8 cellular contexts compared by ENCODE assay signal in genomic region chr11:66546368-66546965, GRCh38. TPM values are rescaled to one million over a fixed set of nuclear protein-coding genes. Genes with fewer than 3 reads are reported as not detected.
DNase-seq lines count a peak whose midpoint lies in the region; ATAC-seq, FAIRE-seq and TF ChIP-seq lines count a peak whose summit lies in the region.

Gene ACTN3, plus strand, starts transcription at chr11:66546903. Its CDS starts 35 bp downstream, at chr11:66546938.

- peaks cover 5% of the 10 kb centered on the region; the same call in 1 of the 2 replicates for H3K79me1 ChIP-seq in H1 (ENCODE audit: low read depth, low read length)

- WGBS in H1 (ENCODE audit: extremely low coverage in 1 of 2, insufficient coverage in 1 of 2, insufficient read length in 1 of 2, insufficient replicate concordance in 2 of 2, low coverage in 1 of 2, low lambda C conversion rate in 2 of 2, missing lambda C conversion rate in 1 of 2), 2 experiments = 4% methylated on average over 25 of the region's 37 CpGs; no CpG with 5 or more reads in 1 of the 2 experiments

- H3K9me2 ChIP-seq in OCI-LY1 (ENCODE audit: low read depth, low read length) = no peaks in the 10 kb centered on the region

- peak within 1 kb of the TSS; percentile 82 for H2AFZ ChIP-seq in OCI-LY1 (ENCODE audit: low read length)
- H2AFZ ChIP-seq in H1 (ENCODE audit: low read length) = no peak within 1 kb of the TSS; the same call in 1 of the 2 replicates

- no peak for TF ChIP-seq CTCF in OCI-LY1 (IDR thresholded peaks at IDR 0.05; ENCODE audit: low read length)
- TF ChIP-seq CTCF in H1 (IDR thresholded peaks at IDR 0.05; ENCODE audit: control extremely low read depth in 1 of 3, insufficient read depth in 1 of 3, low read depth in 1 of 3, low read length in 3 of 3) = no peak

- DNase-seq in H1 (ENCODE audit: low read depth in 1 of 2, low spot score in 2 of 2) (peak; percentile 59 to 84), UCSD-AML1 (lab: John Stamatoyannopoulos, UW; ENCODE audit: unreplicated experiment) (no peak)
- DNase-seq in stimulated activated CD8-positive, alpha-beta memory T cell treated with anti-CD3 and anti-CD28 coated beads, Interleukin-4, amount 100 ng/mL, for 48 hours = no peak

- H3K18ac ChIP-seq in H1 (ENCODE audit: extremely low read depth, low read length) = peak within 1 kb of the TSS; percentile 60

- no peak within 1 kb of the TSS for H2BK20ac ChIP-seq in H1 (ENCODE audit: low read length)

- no peak within 1 kb of the TSS for H3K14ac ChIP-seq in H1 (ENCODE audit: insufficient read length)

- no peaks in the 10 kb centered on the region for H3F3A ChIP-seq in OCI-LY1 (ENCODE audit: insufficient read depth, low read length)

- 0 out of 2 replicates have a peak, but pooled peaks cover 3% of the 10 kb centered on the region for H3K27me3 ChIP-seq in OCI-LY1 (ENCODE audit: insufficient read depth, low read length)
- no peaks in the 10 kb centered on the region for H3K27me3 ChIP-seq in H1 (replicated peaks in 1 of 4; ENCODE audit: control insufficient read depth in 3 of 4, extremely low read depth in 1 of 4, insufficient read depth in 3 of 4, low read length in 3 of 4)
- no peaks in the 10 kb centered on the region for H3K27me3 ChIP-seq in muscle layer of duodenum (ENCODE audit: low read depth, low read length)

- H3K23ac ChIP-seq in H1 (ENCODE audit: insufficient read length) = no peak within 1 kb of the TSS

- no peaks in the 10 kb centered on the region for H3K79me2 ChIP-seq in OCI-LY1 (ENCODE audit: insufficient read depth, low read length)
- H3K79me2 ChIP-seq in H1 (ENCODE audit: control insufficient read depth in 1 of 2, insufficient read depth in 2 of 2, low read length in 2 of 2) = no peaks in the 10 kb centered on the region; a peak in 1 of 4 replicates

- TF ChIP-seq POLR2A in H1 (IDR thresholded peaks at IDR 0.05; ENCODE audit: control extremely low read depth in 1 of 2, low read depth in 2 of 2, low read length in 2 of 2) = no peak

- H3K9me3 ChIP-seq in ES-I3 (ENCODE audit: control insufficient read depth, insufficient read depth, low read length) = no peaks in the 10 kb centered on the region
- H3K9me3 ChIP-seq in OCI-LY1 (ENCODE audit: low read length) = no peaks in the 10 kb centered on the region
- H3K9me3 ChIP-seq in H1 (ENCODE audit: insufficient read depth in 2 of 2, low read depth in 1 of 2, low read length in 1 of 2) = no peaks in the 10 kb centered on the region
- no peaks in the 10 kb centered on the region for H3K9me3 ChIP-seq in muscle layer of duodenum (ENCODE audit: control insufficient read depth in 1 of 2, low read length in 2 of 2)

- H3K4ac ChIP-seq in H1 (replicated peaks; ENCODE audit: insufficient read length, low read depth, low read length) = peak within 1 kb of the TSS; percentile 82

- H3K56ac ChIP-seq in H1 (replicated peaks; ENCODE audit: insufficient read length, low read depth, low read length) = peak within 1 kb of the TSS; percentile 21

- peak within 1 kb of the TSS; percentile 38 for H4K91ac ChIP-seq in H1 (replicated peaks; ENCODE audit: insufficient read length, low read length)

- H2AK5ac ChIP-seq in H1 (ENCODE audit: low read depth, low read length) = no peak within 1 kb of the TSS; the same call in 1 of the 2 replicates

- peak within 1 kb of the TSS; percentile 67 for H4K5ac ChIP-seq in H1 (ENCODE audit: insufficient read length, low read depth, low read length)

- no peak within 1 kb of the TSS for H2BK120ac ChIP-seq in H1 (replicated peaks; ENCODE audit: low read depth, low read length)

- 0 out of 2 replicates have a peak within 1 kb of the TSS, but pooled peaks have one; percentile 46 for H2BK15ac ChIP-seq in H1 (ENCODE audit: low read length)

- peak within 1 kb of the TSS; percentile 91 for H3K4me2 ChIP-seq in OCI-LY1 (ENCODE audit: low read length)
- H3K4me2 ChIP-seq in H1 (ENCODE audit: insufficient read depth in 1 of 2, low read depth in 2 of 2, low read length in 2 of 2) = peak within 1 kb of the TSS; percentile 50 to 72

- peak within 1 kb of the TSS; percentile 89 for H3K4me3 ChIP-seq in OCI-LY1 (ENCODE audit: low read depth, low read length, poor library complexity, severe bottlenecking)
- H3K4me3 ChIP-seq in H1 (ENCODE audit: extremely low read depth in 1 of 4, insufficient read depth in 2 of 4, low read depth in 3 of 4, low read length in 4 of 4) = peak within 1 kb of the TSS; percentile 71 to 84 (median 79)
- peak within 1 kb of the TSS; percentile 79 to 85 for H3K4me3 ChIP-seq in muscle layer of duodenum (ENCODE audit: low read depth in 1 of 2, low read length in 2 of 2)

- H2BK5ac ChIP-seq in H1 (ENCODE audit: low read depth, low read length) = peak within 1 kb of the TSS; percentile 24; the same call in 1 of the 2 replicates

- H3K27ac ChIP-seq in OCI-LY1 (ENCODE audit: low read depth, low read length, poor library complexity, severe bottlenecking) (no peak within 1 kb of the TSS), H1 (ENCODE audit: low read depth, low read length) (no peak within 1 kb of the TSS), muscle layer of duodenum (ENCODE audit: low read length) (peak within 1 kb of the TSS; percentile 14)

- H4K20me1 ChIP-seq in OCI-LY1 (ENCODE audit: insufficient read depth, low read length) (no peaks in the 10 kb centered on the region), H1 (replicated peaks in 1 of 2; ENCODE audit: control insufficient read depth in 1 of 2, insufficient read depth in 2 of 2, low read length in 2 of 2) (peaks cover 0 to 2% of the 10 kb centered on the region in 2 experiments)

- no peak for FAIRE-seq in H1 (lab: Jason Lieb, UNC)

- ATAC-seq in HG03095 (IDR thresholded peaks at IDR 0.05; ENCODE audit: unreplicated experiment) (no peak), HG02870 (IDR thresholded peaks at IDR 0.05; ENCODE audit: unreplicated experiment) (no peak)

- H4K8ac ChIP-seq in H1 (ENCODE audit: extremely low read depth, insufficient read depth, low read length) = peak within 1 kb of the TSS; percentile 90

- no peak for TF ChIP-seq EP300 in H1 (IDR thresholded peaks at IDR 0.05; ENCODE audit: borderline replicate concordance in 1 of 2, low read depth in 2 of 2, low read length in 2 of 2)

- H3K9ac ChIP-seq in ES-I3 (ENCODE audit: low read depth, low read length) (peak within 1 kb of the TSS; percentile 86), OCI-LY1 (ENCODE audit: low read length) (peak within 1 kb of the TSS; percentile 79), H1 (replicated peaks in 1 of 4; ENCODE audit: extremely low read depth in 1 of 4, low read depth in 3 of 4, low read length in 3 of 4) (peak within 1 kb of the TSS; percentile 63 to 89 (median 74); a peak in 5 of 7 replicates)

- H3K36me3 ChIP-seq in ES-I3 (ENCODE audit: insufficient read depth, low read length) (no peaks in the 10 kb centered on the region), OCI-LY1 (ENCODE audit: insufficient read depth, low read length) (peaks cover 2% of the 10 kb centered on the region; the same call in 1 of the 2 replicates), H1 (ENCODE audit: control insufficient read depth in 2 of 4, insufficient read depth in 4 of 4, low read length in 3 of 4) (0 out of 8 replicates have a peak, but pooled peaks cover 0 to 2% (median 0%) of the 10 kb centered on the region in 4 experiments), muscle layer of duodenum (ENCODE audit: control insufficient read depth in 1 of 2, insufficient read depth in 2 of 2, low read length in 2 of 2) (peaks cover 0 to 20% of the 10 kb centered on the region in 2 donors)

- no peak for TF ChIP-seq RAD21 in H1 (IDR thresholded peaks at IDR 0.05 in 1 of 2, conservative IDR thresholded peaks at IDR 0.05 in 1 of 2; ENCODE audit: low read depth in 2 of 2, low read length in 2 of 2)

- POLR2A ChIA-PET in H1 (lab: Charles Lee; ENCODE audit: partially characterized antibody) = interaction anchor here (0.8 to 7.9 kb wide), 21 partner anchors 10 to 298 kb away, joined by 3 to 54 read pairs (median 7); partner anchors contain the start of genes BBS1, CTSF, DPP3 and NPAS4

- H2BK12ac ChIP-seq in H1 (ENCODE audit: low read depth, low read length) = no peak within 1 kb of the TSS

- peaks cover 3% of the 10 kb centered on the region; the same call in 1 of the 2 replicates for H3K23me2 ChIP-seq in H1 (ENCODE audit: low read depth, low read length)

- H3K4me1 ChIP-seq in ES-I3 (ENCODE audit: insufficient read depth, low read length) (peaks cover 29% of the 10 kb centered on the region), OCI-LY1 (ENCODE audit: insufficient read depth, low read length, severe bottlenecking) (peaks cover 33% of the 10 kb centered on the region), H1 (replicated peaks in 1 of 4; ENCODE audit: control insufficient read depth in 3 of 4, insufficient read depth in 4 of 4, low read length in 3 of 4) (peaks cover 0 to 17% (median 11%) of the 10 kb centered on the region in 4 experiments; a peak in 6 of 7 replicates), muscle layer of duodenum (ENCODE audit: control insufficient read depth in 1 of 2, insufficient read depth in 2 of 2, low read length in 2 of 2) (peaks cover 5 to 29% of the 10 kb centered on the region in 2 donors)

- CTCF ChIA-PET in H1 (lab: Charles Lee; ENCODE audit: partially characterized antibody) = interaction anchor here (0.7 to 2.4 kb wide), 9 partner anchors 16 to 115 kb away, joined by 3 to 6 read pairs (median 4); partner anchors contain the start of genes CCDC87 and CCS

TF ChIP-seq in H1, 55 proteins besides CTCF, POLR2A, EP300 and RAD21 (continues in another document):
- TF ChIP-seq KDM4A (IDR thresholded peaks at IDR 0.05; ENCODE audit: low read depth, low read length, severe bottlenecking) (peak; percentile 56), TBP (IDR thresholded peaks at IDR 0.05; ENCODE audit: low read depth, low read length) (peak; percentile 37; the same call in 1 of the 2 replicates), EZH2 (IDR thresholded peaks at IDR 0.05; ENCODE audit: low read depth, low read length, severe bottlenecking) (no peak), PHF8 (conservative IDR thresholded peaks at IDR 0.05; ENCODE audit: low read depth, low read length) (no peak; the same call in none of the 2 replicates), FOSL1 (IDR thresholded peaks at IDR 0.05; ENCODE audit: insufficient read depth, low read depth, low read length) (no peak), HDAC2 (IDR thresholded peaks at IDR 0.05; ENCODE audit: borderline replicate concordance in 1 of 2, low read depth in 2 of 2, low read length in 2 of 2) (peak in 1 of 2 experiments; percentile 100; a peak in 2 of 4 replicates), KDM1A (IDR thresholded peaks at IDR 0.05; ENCODE audit: borderline replicate concordance, low read length) (peak; percentile 100), SIX5 (IDR thresholded peaks at IDR 0.05; ENCODE audit: low read depth, low read length) (no peak)

RNA-seq across cellular contexts. Expression of gene ACTN3, which starts in this region (rescaled TPM):
- total RNA-seq in H1 (2021; fragmentation: NEBNext Ultra II Directional; extraction: Animal tissue kit (Norgen Biotek cat#: 25700)) = 28.2 and 30.8 TPM in 2 replicates
- 36.7 and 46.2 TPM in 2 replicates for polyA plus RNA-seq in H1 (2011; rRNA removed)
- polyA plus RNA-seq in H1 (2011; cell fraction: cytosol; rRNA removed) = 38.5 TPM
- 243 TPM for polyA plus RNA-seq in H1 (2011; cell fraction: nucleus; rRNA removed)
- 42.8 to 71.4 TPM (median 62.6 TPM) in 4 replicates for polyA plus RNA-seq in H1 (2012, experiment 1 of 2)
- 28.4 TPM for polyA plus RNA-seq in H1 (2012, experiment 2 of 2)
- 12.6 TPM for polyA plus RNA-seq in H1 (2013, experiment 1 of 2)
- polyA plus RNA-seq in H1 (2013, experiment 2 of 2) = 10.9 TPM
- polyA minus RNA-seq in H1 (2011; rRNA and poly(A)+ RNA removed) = 33.9 and 39.3 TPM in 2 replicates
- polyA minus RNA-seq in H1 (2011; cell fraction: cytosol; rRNA and poly(A)+ RNA removed) = 14.0 TPM
- polyA minus RNA-seq in H1 (2011; cell fraction: nucleus; rRNA and poly(A)+ RNA removed) = 32.1 TPM

Comparison
In these comparisons a context has a peak if more than half of its experiments do, and no peak if none do; other contexts are left out.
1. DNase-seq: peak in H1 (2 of 2); none in UCSD-AML1 (single experiment) and stimulated activated CD8-positive, alpha-beta memory T cell treated with anti-CD3 and anti-CD28 coated beads, Interleukin-4, amount 100 ng/mL, for 48 hours (single experiment).
2. Peak in every context shown above with its lines, with median percentiles within 50 percentile points of each other: H3K9ac ChIP-seq and H3K4me3 ChIP-seq.